Comparison of ENCODE assay signal across 11 cellular contexts in genomic region chr14:22657861-22658260, GRCh38. TPM values are rescaled to one million over a fixed set of nuclear protein-coding genes. Genes with fewer than 3 reads are reported as not detected.
DNase-seq lines count a peak whose midpoint lies in the region; ATAC-seq and TF ChIP-seq lines count a peak whose summit lies in the region.
"Had no signal": no experiment of that assay in that cellular context is flagged by ENCODE, and none has a peak within 500 bp of the region (broad histone marks: within the 10 kb centered on the region; RNA-seq: fewer than 3 reads in every experiment).

No MANE protein-coding gene starts in this region.

- H3K27ac Mint-ChIP-seq in activated T-helper 1 cell treated with anti-CD3 and anti-CD28 coated beads, Interleukin-12 subunit alpha, Interleukin-12 subunit beta, Interleukin-2, Interleukin-4 antibody, amounts not matched to agents 30 ng/mL and 10 ng/mL and 1 ng/mL, durations not matched to agents 14 hours and 24 hours and 36 hours: no peak overlapping the region
- H3K27ac Mint-ChIP-seq: activated CD8-positive, alpha-beta memory T cell treated with anti-CD3 and anti-CD28 coated beads, Interleukin-2, amount 10 ng/mL, durations not matched to agents 7 days and 5 days; stimulated activated naive CD8-positive, alpha-beta T cell treated with anti-CD3 and anti-CD28 coated beads, Interleukin-15, Interleukin-2, amounts not matched to agents 100 ng/mL and 50 ng/mL, for 24 hours had no signal

- H3K9me3 ChIP-seq in SK-N-MC (ENCODE audit: low read depth, low read length): no peaks in the 10 kb centered on the region

- H3K27ac ChIP-seq in SK-N-MC: peak overlapping the region; percentile 80

- TF ChIP-seq CTCF in AG04449 (IDR thresholded peaks at IDR 0.05; ENCODE audit: insufficient read depth, low read length, missing control alignments) (peak; percentile 16), GM12875 (IDR thresholded peaks at IDR 0.05; ENCODE audit: borderline replicate concordance, insufficient read depth, low read depth, low read length) (peak; percentile 33; the same call in 1 of the 2 replicates)

- CTCF ChIA-PET in AG04449 (lab: Yijun Ruan, JAX): interaction anchor here (1.0 to 5.5 kb wide), 29 partner anchors 8 to 262 kb away, joined by 3 to 76 read pairs (median 6); partner anchors contain the start of genes ABHD4, DAD1, MRPL52 and OXA1L

- no peak overlapping the region for H3K4me3 Mint-ChIP-seq in activated T-helper 1 cell treated with anti-CD3 and anti-CD28 coated beads, Interleukin-12 subunit alpha, Interleukin-12 subunit beta, Interleukin-2, Interleukin-4 antibody, amounts not matched to agents 30 ng/mL and 10 ng/mL and 1 ng/mL, durations not matched to agents 14 hours and 24 hours and 36 hours
- H3K4me3 Mint-ChIP-seq: activated CD8-positive, alpha-beta memory T cell treated with anti-CD3 and anti-CD28 coated beads, Interleukin-2, amount 10 ng/mL, durations not matched to agents 7 days and 5 days; stimulated activated naive CD8-positive, alpha-beta T cell treated with anti-CD3 and anti-CD28 coated beads, Interleukin-15, Interleukin-2, amounts not matched to agents 100 ng/mL and 50 ng/mL, for 24 hours had no signal

- no peak for DNase-seq in AG04449 (ENCODE audit: low read depth, low spot score)
- DNase-seq in SK-N-MC (ENCODE audit: low read depth, low spot score): no peak
- DNase-seq in glomerular visceral epithelial cell (ENCODE audit: extremely low spot score): peak; percentile 30
- no peak for DNase-seq in activated CD8-positive, alpha-beta memory T cell treated with anti-CD3 and anti-CD28 coated beads, Interleukin-2, amount 50 U/mL, for 4 hours
- DNase-seq in activated T-helper 1 cell treated with anti-CD3 and anti-CD28 coated beads, Interleukin-12 subunit alpha, Interleukin-12 subunit beta, Interleukin-2, Interleukin-4 antibody, amounts not matched to agents 30 ng/mL and 10 ng/mL and 1 ng/mL, durations not matched to agents 14 hours and 24 hours and 36 hours (ENCODE audit: low spot score): no peak
- DNase-seq: activated CD8-positive, alpha-beta memory T cell treated with anti-CD3 and anti-CD28 coated beads, Interleukin-2, amount 10 ng/mL, durations not matched to agents 7 days and 5 days had no signal

- intact Hi-C loops in activated T-helper 1 cell treated with anti-CD3 and anti-CD28 coated beads, Interleukin-12 subunit alpha, Interleukin-12 subunit beta, Interleukin-2, Interleukin-4 antibody, amounts not matched to agents 30 ng/mL and 10 ng/mL and 1 ng/mL, durations not matched to agents 14 hours and 24 hours and 36 hours (cut with micrococcal nuclease): loop anchor here (2.0 to 10.0 kb wide), 2 partner anchors 157 to 195 kb away; partner anchors contain the start of gene SLC7A7

- H3K36me3 ChIP-seq in SK-N-MC (ENCODE audit: insufficient read depth, low read length): no peaks in the 10 kb centered on the region

- H3K27me3 Mint-ChIP-seq in activated T-helper 1 cell treated with anti-CD3 and anti-CD28 coated beads, Interleukin-12 subunit alpha, Interleukin-12 subunit beta, Interleukin-2, Interleukin-4 antibody, amounts not matched to agents 30 ng/mL and 10 ng/mL and 1 ng/mL, durations not matched to agents 14 hours and 24 hours and 36 hours (ENCODE audit: insufficient read depth): no peaks in the 10 kb centered on the region
- H3K27me3 Mint-ChIP-seq: activated CD8-positive, alpha-beta memory T cell treated with anti-CD3 and anti-CD28 coated beads, Interleukin-2, amount 10 ng/mL, durations not matched to agents 7 days and 5 days; stimulated activated naive CD8-positive, alpha-beta T cell treated with anti-CD3 and anti-CD28 coated beads, Interleukin-15, Interleukin-2, amounts not matched to agents 100 ng/mL and 50 ng/mL, for 24 hours had no signal

- H3K4me3 ChIP-seq in AG04449 (ENCODE audit: low read depth, low read length) (no peak overlapping the region), GM12875 (ENCODE audit: low read depth, low read length) (no peak overlapping the region), SK-N-MC (peak overlapping the region; percentile 58; the same call in 1 of the 2 replicates)

- H3K4me1 Mint-ChIP-seq in activated T-helper 1 cell treated with anti-CD3 and anti-CD28 coated beads, Interleukin-12 subunit alpha, Interleukin-12 subunit beta, Interleukin-2, Interleukin-4 antibody, amounts not matched to agents 30 ng/mL and 10 ng/mL and 1 ng/mL, durations not matched to agents 14 hours and 24 hours and 36 hours (ENCODE audit: low read depth): no peaks in the 10 kb centered on the region

- POLR2A ChIA-PET in AG04449 (lab: Yijun Ruan, JAX): interaction anchor here (0.7 to 0.9 kb wide), 2 partner anchors 69 to 109 kb away, joined by 4 read pairs; partner anchors contain the start of genes DAD1 and OXA1L

- ATAC-seq in HG03457 (IDR thresholded peaks at IDR 0.05; ENCODE audit: unreplicated experiment) (no peak), HG03520 (IDR thresholded peaks at IDR 0.05; ENCODE audit: unreplicated experiment) (no peak)
- ATAC-seq: activated CD8-positive, alpha-beta memory T cell treated with anti-CD3 and anti-CD28 coated beads, Interleukin-2, amount 10 ng/mL, durations not matched to agents 7 days and 5 days had no signal

- no peaks in the 10 kb centered on the region for H3K36me3 Mint-ChIP-seq in activated T-helper 1 cell treated with anti-CD3 and anti-CD28 coated beads, Interleukin-12 subunit alpha, Interleukin-12 subunit beta, Interleukin-2, Interleukin-4 antibody, amounts not matched to agents 30 ng/mL and 10 ng/mL and 1 ng/mL, durations not matched to agents 14 hours and 24 hours and 36 hours (ENCODE audit: low read depth)
- H3K36me3 Mint-ChIP-seq: activated CD8-positive, alpha-beta memory T cell treated with anti-CD3 and anti-CD28 coated beads, Interleukin-2, amount 10 ng/mL, durations not matched to agents 7 days and 5 days had no signal

- H3K9me3 Mint-ChIP-seq in activated T-helper 1 cell treated with anti-CD3 and anti-CD28 coated beads, Interleukin-12 subunit alpha, Interleukin-12 subunit beta, Interleukin-2, Interleukin-4 antibody, amounts not matched to agents 30 ng/mL and 10 ng/mL and 1 ng/mL, durations not matched to agents 14 hours and 24 hours and 36 hours: no peaks in the 10 kb centered on the region
- H3K9me3 Mint-ChIP-seq: stimulated activated naive CD8-positive, alpha-beta T cell treated with anti-CD3 and anti-CD28 coated beads, Interleukin-15, Interleukin-2, amounts not matched to agents 100 ng/mL and 50 ng/mL, for 24 hours had no signal

- H3K9ac ChIP-seq in SK-N-MC (ENCODE audit: insufficient read length): no peak overlapping the region

RNA-seq across cellular contexts. Expression of gene OR6J1, which starts 13.7 kb away (rescaled TPM):
- not detected in 2 replicates for total RNA-seq in activated T-helper 1 cell treated with anti-CD3 and anti-CD28 coated beads, Interleukin-12 subunit alpha, Interleukin-12 subunit beta, Interleukin-2, Interleukin-4 antibody, amounts not matched to agents 30 ng/mL and 10 ng/mL and 1 ng/mL, durations not matched to agents 14 hours and 24 hours and 36 hours
- total RNA-seq: activated CD8-positive, alpha-beta memory T cell treated with anti-CD3 and anti-CD28 coated beads, Interleukin-2, amount 10 ng/mL, durations not matched to agents 7 days and 5 days; mesenteric fat pad had no signal

RNA-seq across cellular contexts. Expression of gene ABHD4, which starts 59.8 kb away (rescaled TPM):
- total RNA-seq in activated T-helper 1 cell treated with anti-CD3 and anti-CD28 coated beads, Interleukin-12 subunit alpha, Interleukin-12 subunit beta, Interleukin-2, Interleukin-4 antibody, amounts not matched to agents 30 ng/mL and 10 ng/mL and 1 ng/mL, durations not matched to agents 14 hours and 24 hours and 36 hours: 13.2 and 13.6 TPM in 2 replicates
